In the genomic region with DNA sequence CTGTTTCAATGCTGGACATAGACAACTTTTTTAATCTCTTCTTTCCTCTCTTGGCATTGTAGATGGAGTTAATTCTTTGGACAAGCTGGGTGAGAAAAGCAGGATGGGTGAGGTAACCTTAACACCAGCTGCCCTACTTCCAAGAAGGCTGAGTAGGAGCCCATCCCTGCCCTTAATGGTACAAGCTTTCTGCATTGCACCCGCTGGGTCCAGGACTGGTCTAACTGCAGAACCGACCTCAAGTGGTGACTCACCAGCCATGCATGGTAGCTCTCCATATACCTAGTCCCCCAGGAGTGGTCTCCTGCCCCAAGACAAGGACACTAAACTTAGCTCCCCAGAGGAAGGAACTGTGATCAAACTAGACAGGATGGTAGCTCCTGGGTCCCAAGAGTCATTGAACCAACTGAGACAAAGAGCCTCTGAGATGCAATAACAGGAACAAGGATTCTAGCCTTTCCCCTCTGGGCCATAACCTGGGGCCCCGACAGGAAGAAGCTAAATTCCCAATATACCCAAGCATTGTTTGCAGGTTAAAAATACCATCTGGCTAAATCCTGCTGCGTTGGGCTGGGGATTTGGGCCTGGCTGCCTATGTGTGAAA, we compare ENCODE assay signal across 18 cellular contexts. TPM values are rescaled to one million over a fixed set of nuclear protein-coding genes. Genes with fewer than 3 reads are reported as not detected.
A peak's percentile ranks its signal among the peaks of the same experiment; 100 is the strongest.
DNase-seq lines count a peak whose midpoint lies in the region; ATAC-seq, FAIRE-seq and TF ChIP-seq lines count a peak whose summit lies in the region.
"Had no signal": no experiment of that assay in that cellular context is flagged by ENCODE, and none has a peak within 500 bp of the region (broad histone marks: within the 10 kb centered on the region; RNA-seq: fewer than 3 reads in every experiment).

No MANE protein-coding gene starts in this region.

- H3K27me3 ChIP-seq in esophagus squamous epithelium, result no peaks in the 10 kb centered on the region
- H3K27me3 ChIP-seq in lower lobe of right lung (ENCODE audit: low read depth), result no peaks in the 10 kb centered on the region
- H3K27me3 ChIP-seq: Peyer's patch had no signal

- peak overlapping the region; percentile 86 to 94 (median 91) for H3K27ac ChIP-seq in esophagus squamous epithelium
- no peak overlapping the region for H3K27ac ChIP-seq in lower lobe of right lung

- peak; percentile 28 for DNase-seq in Daoy (ENCODE audit: low read depth)
- peak; percentile 10 for DNase-seq in RCC 7860 (ENCODE audit: low spot score)
- no peak for DNase-seq in esophagus squamous epithelium (lab: John Stamatoyannopoulos, UW)
- peak; percentile 32 for DNase-seq in renal cortical epithelial cell (ENCODE audit: low read depth)
- no peak for DNase-seq in SIG-M5 treated with dmso at 0.1 percent for 504 hours (lab: John Stamatoyannopoulos, UW; ENCODE audit: unreplicated experiment)
- no peak for DNase-seq in lower lobe of right lung
- no peak for DNase-seq in foreskin fibroblast
- DNase-seq: activated CD8-positive, alpha-beta T cell treated with anti-CD3 and anti-CD28 coated beads, Interleukin-2, amount 10 ng/mL, durations not matched to agents 7 days and 5 days; glutamatergic neuron; islet precursor cell; NCI-H2081 treated with DMSO at 0.1 percent for 48 hours; NCI-H748 treated with DMSO at 0.1 percent for 48 hours; Peyer's patch; SW 1271 had no signal

- H3K4me3 ChIP-seq in esophagus squamous epithelium (no peak overlapping the region), lower lobe of right lung (no peak overlapping the region), foreskin fibroblast (ENCODE audit: low read depth in 1 of 2, low read length in 2 of 2) (no peak overlapping the region)
- H3K4me3 ChIP-seq: GM12878, Peyer's patch had no signal

- no peak for ATAC-seq in lower lobe of right lung
- no peak for ATAC-seq in HG03175 (IDR thresholded peaks at IDR 0.05; ENCODE audit: unreplicated experiment)
- ATAC-seq: activated CD8-positive, alpha-beta T cell treated with anti-CD3 and anti-CD28 coated beads, Interleukin-2, amount 10 ng/mL, durations not matched to agents 7 days and 5 days; activated T-helper 17 cell treated with anti-CD3 and anti-CD28 coated beads, Interleukin-2, amount 50 U/mL, for 72 hours; GM12878 had no signal

- TF ChIP-seq CTCF in esophagus squamous epithelium (IDR thresholded peaks at IDR 0.05) (no peak), lower lobe of right lung (IDR thresholded peaks at IDR 0.05) (no peak), foreskin fibroblast (IDR thresholded peaks at IDR 0.05; ENCODE audit: low read depth, low read length) (no peak)

- FAIRE-seq in RCC 7860 (lab: Jason Lieb, UNC), result no peak
- FAIRE-seq: G401.6, GM12878 had no signal

- H3K36me3 ChIP-seq in esophagus squamous epithelium, result peaks cover 5 to 72% (median 8%) of the 10 kb centered on the region in 3 donors
- H3K36me3 ChIP-seq in lower lobe of right lung, result peaks cover 65% of the 10 kb centered on the region

- TF ChIP-seq POLR2A in esophagus squamous epithelium (IDR thresholded peaks at IDR 0.05), result no peak

- intact Hi-C loops in esophagus squamous epithelium (cut with DNase I), result no loop called here
- intact Hi-C loops in lower lobe of right lung (cut with DNase I), result no loop called here

- WGBS in esophagus squamous epithelium, 2 donors, result 39 to 47% methylated on average over 2 to 3 of the region's 4 CpGs

- peaks cover 30 to 73% (median 55%) of the 10 kb centered on the region in 3 donors for H3K4me1 ChIP-seq in esophagus squamous epithelium
- H3K4me1 ChIP-seq in lower lobe of right lung, result peaks cover 47% of the 10 kb centered on the region

- H3K9me3 ChIP-seq in esophagus squamous epithelium (no peaks in the 10 kb centered on the region), lower lobe of right lung (no peaks in the 10 kb centered on the region)
- H3K9me3 ChIP-seq: Peyer's patch had no signal

RNA-seq across cellular contexts. Expression of a gene that starts 32.1 kb away (rescaled TPM):
- 741 and 770 TPM in 2 replicates for total RNA-seq in Daoy (2014; rRNA removed; shearing (Covaris generic))
- total RNA-seq in esophagus squamous epithelium (1,000 to 10,000 TPM in 3 of 4 donors, 100 to 1,000 TPM in 1; 921 to 1,566 (median 1,106) TPM), renal cortical epithelial cell (305 and 645 TPM in 2 replicates), lower lobe of right lung (920 TPM)

RNA-seq across cellular contexts. Expression of a gene that starts 32.3 kb away (rescaled TPM):
- total RNA-seq in Daoy (2014; rRNA removed; shearing (Covaris generic)), result 2.6 and 3.7 TPM in 2 replicates
- total RNA-seq in esophagus squamous epithelium (1 to 10 TPM; 4.5 to 5.5 (median 4.8) TPM), renal cortical epithelial cell (4.7 and 7.5 TPM in 2 replicates), lower lobe of right lung (11.0 TPM)

Comparison
In these comparisons a context has a peak if more than half of its experiments do, and no peak if none do; other contexts are left out.
1. DNase-seq: peak in Daoy (single experiment), RCC 7860 (single experiment) and renal cortical epithelial cell (single experiment); none in esophagus squamous epithelium (single experiment), SIG-M5 treated with dmso at 0.1 percent for 504 hours (single experiment), lower lobe of right lung (single experiment) and foreskin fibroblast (0 of 2).